In the genomic region with DNA sequence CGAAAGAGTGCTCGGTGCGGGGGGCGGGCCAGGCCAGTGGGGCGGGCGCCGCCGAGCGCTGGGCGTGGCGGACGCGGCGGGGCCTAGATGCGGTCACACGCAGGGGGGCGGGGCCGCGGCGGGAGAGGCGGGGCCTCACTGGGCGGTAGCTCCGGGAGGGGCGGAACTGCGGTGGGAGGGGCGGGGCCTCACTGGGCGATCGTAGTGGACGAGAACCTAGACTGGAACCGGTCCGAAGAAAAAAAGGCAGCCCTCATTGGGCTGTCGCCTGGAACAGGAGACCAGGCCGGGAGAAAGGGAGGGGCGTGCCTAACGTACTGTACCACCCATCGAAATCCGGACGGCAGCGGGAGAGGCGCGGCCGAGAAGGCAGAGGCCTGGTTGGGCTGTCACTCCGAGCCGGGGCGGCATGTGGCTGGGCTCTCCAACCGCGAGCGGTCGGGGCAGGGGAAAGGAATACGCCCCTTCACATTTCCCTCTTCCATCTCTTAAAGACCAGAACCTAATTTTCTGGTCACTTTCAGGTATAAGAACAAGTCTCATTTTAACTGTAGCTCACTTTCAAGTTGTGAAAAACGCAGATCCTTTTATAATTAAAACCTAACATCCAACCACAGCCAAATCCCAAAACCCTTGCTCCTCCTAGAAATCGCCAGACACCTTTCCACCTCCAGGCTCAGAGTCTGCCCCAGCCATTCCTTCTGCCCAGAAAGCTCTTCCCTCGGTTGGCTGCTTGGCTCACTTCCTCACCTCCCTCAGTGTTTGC, we compare ENCODE assay signal across 8 cellular contexts. TPM values are rescaled to one million over a fixed set of nuclear protein-coding genes. Genes with fewer than 3 reads are reported as not detected.
DNase-seq lines count a peak whose midpoint lies in the region; ATAC-seq and TF ChIP-seq lines count a peak whose summit lies in the region.

A gene with protein sequence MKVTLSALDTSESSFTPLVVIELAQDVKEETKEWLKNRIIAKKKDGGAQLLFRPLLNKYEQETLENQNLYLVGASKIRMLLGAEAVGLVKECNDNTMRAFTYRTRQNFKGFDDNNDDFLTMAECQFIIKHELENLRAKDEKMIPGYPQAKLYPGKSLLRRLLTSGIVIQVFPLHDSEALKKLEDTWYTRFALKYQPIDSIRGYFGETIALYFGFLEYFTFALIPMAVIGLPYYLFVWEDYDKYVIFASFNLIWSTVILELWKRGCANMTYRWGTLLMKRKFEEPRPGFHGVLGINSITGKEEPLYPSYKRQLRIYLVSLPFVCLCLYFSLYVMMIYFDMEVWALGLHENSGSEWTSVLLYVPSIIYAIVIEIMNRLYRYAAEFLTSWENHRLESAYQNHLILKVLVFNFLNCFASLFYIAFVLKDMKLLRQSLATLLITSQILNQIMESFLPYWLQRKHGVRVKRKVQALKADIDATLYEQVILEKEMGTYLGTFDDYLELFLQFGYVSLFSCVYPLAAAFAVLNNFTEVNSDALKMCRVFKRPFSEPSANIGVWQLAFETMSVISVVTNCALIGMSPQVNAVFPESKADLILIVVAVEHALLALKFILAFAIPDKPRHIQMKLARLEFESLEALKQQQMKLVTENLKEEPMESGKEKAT (minus strand): TSS at position 38 of the 766 bp plus-strand sequence. CDS start 16,159 bp downstream, outside the sequence.

- DNase-seq in ELR (ENCODE audit: low read depth) (peak; percentile 99), H9 (peak; percentile 100), MG63 (peak; percentile 97), SHP77 treated with DMSO at 0.1 percent for 48 hours (lab: John Stamatoyannopoulos, UW) (peak; percentile 97), activated gamma-delta T cell (lab: John Stamatoyannopoulos, UW) (peak; percentile 91), fibroblast of the aortic adventitia (ENCODE audit: low read depth) (peak; percentile 99)
- peak; percentile 98 for DNase-seq in natural killer cell treated with Interleukin-12 subunit alpha and Interleukin-12 subunit beta and Interleukin-15 and Interleukin-18, amount 100 ng/mL, for 72 hours (ENCODE audit: low spot score)
- peak; percentile 95 for DNase-seq in stimulated activated naive CD4-positive, alpha-beta T cell treated with Interleukin-2 at 50 U/mL for 16 hours (lab: John Stamatoyannopoulos, UW)

- no peak within 1 kb of the TSS for H4K91ac ChIP-seq in H9 (ENCODE audit: insufficient read length, low read depth, low read length)

- H3K27me3 ChIP-seq in H9 (ENCODE audit: insufficient read depth, low read length) (no peaks in the 10 kb centered on the region), MG63 (no peaks in the 10 kb centered on the region)

- peak within 1 kb of the TSS; percentile 98 for H3K4me2 ChIP-seq in H9 (ENCODE audit: insufficient read depth, insufficient read length, low read length)

- TF ChIP-seq CTCF in H9 (conservative IDR thresholded peaks at IDR 0.05): no peak
- no peak for TF ChIP-seq CTCF in fibroblast of the aortic adventitia (IDR thresholded peaks at IDR 0.05; ENCODE audit: insufficient read depth, low read length)

- peaks cover 2% of the 10 kb centered on the region; the same call in 1 of the 2 replicates for H3K4me1 ChIP-seq in H9 (ENCODE audit: insufficient read depth, low read length)

- H2BK120ac ChIP-seq in H9 (ENCODE audit: low read depth, low read length, poor library complexity, severe bottlenecking): no peak within 1 kb of the TSS

- WGBS in H9 (ENCODE audit: extremely low coverage, insufficient read length, low lambda C conversion rate): no CpG with 5 or more reads among the region's 53 CpGs

- H3T11ph ChIP-seq in H9 (ENCODE audit: low read length): no peak within 1 kb of the TSS

- H4K5ac ChIP-seq in H9 (ENCODE audit: insufficient read length, low read depth, low read length): no peak within 1 kb of the TSS

- no peaks in the 10 kb centered on the region; the same call in 1 of the 2 replicates for H3K27me3 Mint-ChIP-seq in H9 (ENCODE audit: low read depth)
- peaks cover 0 to 2% of the 10 kb centered on the region in 2 donors for H3K27me3 Mint-ChIP-seq in natural killer cell treated with Interleukin-12 subunit alpha and Interleukin-12 subunit beta and Interleukin-15 and Interleukin-18, amount 100 ng/mL, for 72 hours

- no peak within 1 kb of the TSS; the same call in 1 of the 2 replicates for H3K4ac ChIP-seq in H9 (ENCODE audit: low read depth, low read length)

- H3K9me3 ChIP-seq in H9 (ENCODE audit: control insufficient read depth, low read depth, low read length): no peaks in the 10 kb centered on the region
- no peaks in the 10 kb centered on the region for H3K9me3 ChIP-seq in MG63

- H3K36me3 ChIP-seq in MG63: no peaks in the 10 kb centered on the region

- H2AFZ ChIP-seq in H9 (ENCODE audit: low read length): no peak within 1 kb of the TSS

- no peak within 1 kb of the TSS for H2BK20ac ChIP-seq in H9 (ENCODE audit: low read depth, low read length, poor library complexity, severe bottlenecking)

- peaks cover 0 to 8% (median 5%) of the 10 kb centered on the region in 3 experiments; a peak in 3 of 7 replicates for H3K36me3 Mint-ChIP-seq in H9 (ENCODE audit: insufficient read depth in 1 of 3, low read depth in 3 of 3)
- H3K36me3 Mint-ChIP-seq in natural killer cell treated with Interleukin-12 subunit alpha and Interleukin-12 subunit beta and Interleukin-15 and Interleukin-18, amount 100 ng/mL, for 72 hours: no peaks in the 10 kb centered on the region

- peak within 1 kb of the TSS; percentile 77 for H3K14ac ChIP-seq in H9 (ENCODE audit: insufficient read depth, low read length)

- H3K27ac ChIP-seq in H9 (ENCODE audit: insufficient read length, low read depth, low read length): peak within 1 kb of the TSS; percentile 57

- H2AK5ac ChIP-seq in H9 (ENCODE audit: insufficient read length, low read length): no peak within 1 kb of the TSS

- peak within 1 kb of the TSS; percentile 98 for H3K4me3 Mint-ChIP-seq in H9
- peak within 1 kb of the TSS; percentile 92 for H3K4me3 Mint-ChIP-seq in natural killer cell treated with Interleukin-12 subunit alpha and Interleukin-12 subunit beta and Interleukin-15 and Interleukin-18, amount 100 ng/mL, for 72 hours

- H3K18ac ChIP-seq in H9 (ENCODE audit: insufficient read length, low read depth, low read length): peak within 1 kb of the TSS; percentile 81

- no peak within 1 kb of the TSS for H3K23ac ChIP-seq in H9 (ENCODE audit: insufficient read length, low read depth, low read length)

- peak within 1 kb of the TSS; percentile 88 for H3K9ac ChIP-seq in H9 (ENCODE audit: extremely low read depth, insufficient read length, low read length)

- peak; percentile 95 to 97 for ATAC-seq in natural killer cell treated with Interleukin-12 subunit alpha and Interleukin-12 subunit beta and Interleukin-15 and Interleukin-18, amount 100 ng/mL, for 72 hours

- no peak within 1 kb of the TSS for H2BK12ac ChIP-seq in H9 (ENCODE audit: insufficient read length, low read depth, low read length)

- peak within 1 kb of the TSS; percentile 97 to 99 (median 99) for H3K27ac Mint-ChIP-seq in H9
- H3K27ac Mint-ChIP-seq in natural killer cell treated with Interleukin-12 subunit alpha and Interleukin-12 subunit beta and Interleukin-15 and Interleukin-18, amount 100 ng/mL, for 72 hours: peak within 1 kb of the TSS; percentile 70 to 76

- peaks cover 3% of the 10 kb centered on the region for H3K79me1 ChIP-seq in H9 (ENCODE audit: insufficient read depth, low read depth, low read length, poor library complexity, severe bottlenecking)

- H3K56ac ChIP-seq in H9 (ENCODE audit: insufficient read length, low read depth, low read length): no peak within 1 kb of the TSS

- no peak within 1 kb of the TSS for H2BK5ac ChIP-seq in H9 (ENCODE audit: insufficient read length, low read length)

- H2BK15ac ChIP-seq in H9 (ENCODE audit: low read depth, low read length): no peak within 1 kb of the TSS

- no peak within 1 kb of the TSS for H4K8ac ChIP-seq in H9 (replicated peaks; ENCODE audit: insufficient read length, low read depth, low read length)

- H3K9me3 Mint-ChIP-seq in H9: peaks cover 0 to 2% of the 10 kb centered on the region in 2 experiments; a peak in 2 of 5 replicates
- H3K9me3 Mint-ChIP-seq in natural killer cell treated with Interleukin-12 subunit alpha and Interleukin-12 subunit beta and Interleukin-15 and Interleukin-18, amount 100 ng/mL, for 72 hours: no peaks in the 10 kb centered on the region

- H3K79me2 ChIP-seq in H9 (ENCODE audit: insufficient read depth, low read length): no peaks in the 10 kb centered on the region; the same call in 1 of the 2 replicates

- peak within 1 kb of the TSS; percentile 87 for H3K4me3 ChIP-seq in MG63
- peak within 1 kb of the TSS; percentile 84 for H3K4me3 ChIP-seq in fibroblast of the aortic adventitia (ENCODE audit: low read depth, low read length)

- peaks cover 5% of the 10 kb centered on the region for H3K23me2 ChIP-seq in H9 (ENCODE audit: insufficient read length, low read depth, low read length, poor library complexity, severe bottlenecking)

- no peaks in the 10 kb centered on the region for H4K20me1 ChIP-seq in H9 (ENCODE audit: control insufficient read depth, insufficient read depth, insufficient read length)

- H3K4me1 Mint-ChIP-seq in H9: peaks cover 12 to 32% of the 10 kb centered on the region in 2 experiments
- H3K4me1 Mint-ChIP-seq in natural killer cell treated with Interleukin-12 subunit alpha and Interleukin-12 subunit beta and Interleukin-15 and Interleukin-18, amount 100 ng/mL, for 72 hours (ENCODE audit: low read depth in 2 of 2): peaks cover 10 to 19% of the 10 kb centered on the region in 2 donors

RNA-seq across cellular contexts. Expression of the gene that starts here (rescaled TPM):
- total RNA-seq in H9 (2021) (32.3 and 38.7 TPM in 2 replicates), fibroblast of the aortic adventitia (ENCODE audit: low replicate concordance) (27.2 and 46.4 TPM in 2 replicates)
- total RNA-seq in MG63 (2014; rRNA removed; shearing (Covaris generic); ENCODE audit: low replicate concordance): 15.0 and 16.6 TPM in 2 replicates
- total RNA-seq in natural killer cell treated with Interleukin-12 subunit alpha and Interleukin-12 subunit beta and Interleukin-15 and Interleukin-18, amount 100 ng/mL, for 72 hours: 10 to 100 TPM; 11.8 to 15.4 TPM

Comparison
In these comparisons a context has a peak if more than half of its experiments do, and no peak if none do; other contexts are left out.
1. Peak in every context shown above with its lines: DNase-seq, ATAC-seq, H3K4me3 ChIP-seq and H3K27ac ChIP-seq.